ENCODE assay signal across 11 cellular contexts in the genomic region with DNA sequence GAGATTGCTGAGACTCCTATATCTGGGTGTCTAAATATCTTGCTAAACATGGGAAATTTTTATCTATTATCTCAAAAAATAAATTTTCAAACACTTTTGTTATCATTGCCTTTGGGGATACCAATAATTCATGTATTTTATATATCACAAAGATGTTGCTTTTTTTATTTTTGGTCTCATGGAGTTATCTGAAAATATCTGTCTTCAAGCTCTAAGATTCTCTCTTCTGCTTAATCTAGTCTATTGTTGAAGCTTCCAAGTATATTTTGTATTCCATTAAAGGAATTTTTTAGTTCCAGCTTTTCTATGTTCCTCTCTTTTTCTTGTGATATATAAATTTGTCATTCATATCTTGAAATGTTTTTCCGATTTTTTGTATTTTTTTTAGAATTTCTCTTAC.
"Had no signal": no experiment of that assay in that cellular context is flagged by ENCODE, and none has a peak within 500 bp of the region (broad histone marks: within the 10 kb centered on the region; RNA-seq: fewer than 3 reads in every experiment).

No MANE protein-coding gene starts in this region.

- ATAC-seq: GM23338, HCT116 had no signal

- H3K4me3 ChIP-seq: GM23248, GM23338, HAP-1 had no signal

- H2AFZ ChIP-seq: GM23248, GM23338 had no signal

- H3K9ac ChIP-seq: GM23248 had no signal

- FAIRE-seq: H1, H54 had no signal

- H3K9me3 ChIP-seq: HAP-1 had no signal

- H3K27ac ChIP-seq: GM23248 had no signal

- H3K36me3 ChIP-seq: HAP-1 had no signal

- DNase-seq: GM23248, GOT3, H7, H9, HCEC 1CT, HFFc6 had no signal

- H3K4me2 ChIP-seq: GM23338 had no signal

- H3K4me1 ChIP-seq: HAP-1 had no signal
